ENCODE assay signal across 18 cellular contexts in genomic region chr1:212482352-212483153, GRCh38. TPM values are rescaled to one million over a fixed set of nuclear protein-coding genes. Genes with fewer than 3 reads are reported as not detected.
A peak's percentile ranks its signal among the peaks of the same experiment; 100 is the strongest.
DNase-seq lines count a peak whose midpoint lies in the region; ATAC-seq and TF ChIP-seq lines count a peak whose summit lies in the region.
"Had no signal": no experiment of that assay in that cellular context is flagged by ENCODE, and none has a peak within 500 bp of the region (broad histone marks: within the 10 kb centered on the region; RNA-seq: fewer than 3 reads in every experiment).

No MANE protein-coding gene starts in this region.

- no peak overlapping the region for H3K4me3 ChIP-seq in MG63
- no peak overlapping the region for H3K4me3 ChIP-seq in cardiac fibroblast (replicated peaks in 1 of 2; ENCODE audit: low read depth in 2 of 2, low read length in 2 of 2)
- no peak overlapping the region for H3K4me3 ChIP-seq in left lung
- H3K4me3 ChIP-seq: esophagus muscularis mucosa, uterus had no signal

- no peak for ATAC-seq in left lung
- ATAC-seq: naive thymus-derived CD8-positive, alpha-beta T cell had no signal

- H3K36me3 ChIP-seq in MG63: no peaks in the 10 kb centered on the region
- H3K36me3 ChIP-seq in left lung: no peaks in the 10 kb centered on the region
- H3K36me3 ChIP-seq: esophagus muscularis mucosa, uterus had no signal

- H3K36me3 Mint-ChIP-seq in CD14-positive monocyte: peaks cover 1 to 2% of the 10 kb centered on the region in 2 donors
- H3K36me3 Mint-ChIP-seq: naive thymus-derived CD8-positive, alpha-beta T cell had no signal

- DNase-seq in CD14-positive monocyte (ENCODE audit: low spot score): peak; percentile 57
- peak; percentile 83 for DNase-seq in MG63
- peak; percentile 13 to 78 for DNase-seq in cardiac fibroblast (ENCODE audit: low read depth in 2 of 2)
- DNase-seq in myocyte (ENCODE audit: low read depth): peak; percentile 100
- no peak for DNase-seq in NCI-H1694 (lab: John Stamatoyannopoulos, UW)
- DNase-seq in NCI-H748 treated with DMSO at 0.1 percent for 48 hours (lab: John Stamatoyannopoulos, UW): no peak
- DNase-seq in left lung: no peak
- no peak for DNase-seq in SW 1271 (lab: John Stamatoyannopoulos, UW)
- DNase-seq: activated CD4-positive, alpha-beta T cell treated with anti-CD3 and anti-CD28 coated beads, Interleukin-2, amount 10 ng/mL, durations not matched to agents 7 days and 5 days; central memory CD4-positive, alpha-beta T cell; islet precursor cell; NCI-H1105; NCI-H82; uterus had no signal

- H3K27me3 ChIP-seq in MG63 (no peaks in the 10 kb centered on the region), left lung (no peaks in the 10 kb centered on the region)
- H3K27me3 ChIP-seq: esophagus muscularis mucosa, uterus had no signal

- peaks cover 4 to 17% (median 8%) of the 10 kb centered on the region in 3 donors for H3K27me3 Mint-ChIP-seq in CD14-positive monocyte (ENCODE audit: low read depth in 3 of 3)

- H3K9me3 Mint-ChIP-seq in CD14-positive monocyte: no peaks in the 10 kb centered on the region
- H3K9me3 Mint-ChIP-seq: activated CD4-positive, alpha-beta T cell treated with anti-CD3 and anti-CD28 coated beads, Interleukin-2, amount 10 ng/mL, durations not matched to agents 7 days and 5 days; naive thymus-derived CD8-positive, alpha-beta T cell had no signal

- no peak overlapping the region for H3K4me3 Mint-ChIP-seq in CD14-positive monocyte
- H3K4me3 Mint-ChIP-seq: activated CD4-positive, alpha-beta T cell treated with anti-CD3 and anti-CD28 coated beads, Interleukin-2, amount 10 ng/mL, durations not matched to agents 7 days and 5 days; B cell; naive thymus-derived CD8-positive, alpha-beta T cell had no signal

- H3K27ac Mint-ChIP-seq in CD14-positive monocyte: peak overlapping the region in 4 of 7 donors; percentile 62 to 100 (median 66)
- H3K27ac Mint-ChIP-seq: activated CD4-positive, alpha-beta T cell treated with anti-CD3 and anti-CD28 coated beads, Interleukin-2, amount 10 ng/mL, durations not matched to agents 7 days and 5 days; B cell; naive thymus-derived CD8-positive, alpha-beta T cell had no signal

- peaks cover 47% of the 10 kb centered on the region for H3K4me1 Mint-ChIP-seq in CD14-positive monocyte
- H3K4me1 Mint-ChIP-seq: B cell had no signal

- no peak overlapping the region for H3K27ac ChIP-seq in left lung
- H3K27ac ChIP-seq: esophagus muscularis mucosa, HL-60, uterus had no signal

- intact Hi-C loops in CD14-positive monocyte (cut with micrococcal nuclease): no loop called here
- intact Hi-C loops in left lung (cut with DNase I): no loop called here

- H3K9me3 ChIP-seq in MG63 (no peaks in the 10 kb centered on the region), left lung (no peaks in the 10 kb centered on the region)
- H3K9me3 ChIP-seq: esophagus muscularis mucosa, uterus had no signal

- H3K4me1 ChIP-seq in left lung: peaks cover 0 to 5% of the 10 kb centered on the region in 2 donors
- H3K4me1 ChIP-seq: uterus had no signal

- no peak for TF ChIP-seq CTCF in CD14-positive monocyte (IDR thresholded peaks at IDR 0.05)
- TF ChIP-seq CTCF in cardiac fibroblast (IDR thresholded peaks at IDR 0.05; ENCODE audit: low read depth, low read length): no peak
- TF ChIP-seq CTCF in left lung (IDR thresholded peaks at IDR 0.05): no peak

RNA-seq across cellular contexts. Expression of gene NENF, which starts 49.8 kb away (rescaled TPM):
- 10 to 100 TPM; 42.3 to 56.4 TPM for polyA plus RNA-seq in CD14-positive monocyte
- 143 and 147 TPM in 2 replicates for total RNA-seq in MG63 (2014; rRNA removed; shearing (Covaris generic); ENCODE audit: low replicate concordance)
- total RNA-seq in myocyte (56.2 and 58.7 TPM in 2 replicates), left lung (10 to 100 TPM; 45.2 to 47.4 TPM)
- 71.2 TPM for polyA plus RNA-seq in myocyte (2012)

Comparison
In these comparisons a context has a peak if more than half of its experiments do, and no peak if none do; other contexts are left out.
1. DNase-seq: peak in CD14-positive monocyte (single experiment), MG63 (single experiment), cardiac fibroblast (2 of 2) and myocyte (single experiment); none in NCI-H1694 (single experiment), NCI-H748 treated with DMSO at 0.1 percent for 48 hours (single experiment), left lung (0 of 2) and SW 1271 (0 of 2).